In genomic region chr1:245835386-245835785, GRCh38 we compare ENCODE assay signal across 19 cellular contexts.
DNase-seq lines count a peak whose midpoint lies in the region; ATAC-seq and TF ChIP-seq lines count a peak whose summit lies in the region.
"Had no signal": no experiment of that assay in that cellular context is flagged by ENCODE, and none has a peak within 500 bp of the region (broad histone marks: within the 10 kb centered on the region; RNA-seq: fewer than 3 reads in every experiment).

No MANE protein-coding gene starts in this region.

- DNase-seq in cardiac muscle cell (ENCODE audit: low read depth in 1 of 2, low spot score in 1 of 2) (no peak), left ventricle myocardium superior (no peak), chondrocyte (ENCODE audit: low spot score) (no peak), inferior parietal cortex (ENCODE audit: extremely low spot score) (peak; percentile 19), NCI-H1930 (lab: John Stamatoyannopoulos, UW) (no peak)
- DNase-seq: C1 segment of cervical spinal cord; Calu3; CD4-positive, alpha-beta T cell; DMS 273 treated with DMSO at 0.1 percent for 48 hours; DMS79; EL; GDM1; HCEC 1CT; HFFc6; KBM-7 had no signal

- H3K36me3 ChIP-seq in cardiac muscle cell = no peaks in the 10 kb centered on the region

- H3K27me3 Mint-ChIP-seq in chondrocyte (ENCODE audit: low read depth) = no peaks in the 10 kb centered on the region
- H3K27me3 Mint-ChIP-seq: B cell; CD4-positive, alpha-beta T cell had no signal

- H3K36me3 Mint-ChIP-seq in chondrocyte (ENCODE audit: low read depth) = peaks cover 3% of the 10 kb centered on the region

- no peak overlapping the region for H3K4me3 Mint-ChIP-seq in chondrocyte (ENCODE audit: unreplicated experiment)
- H3K4me3 Mint-ChIP-seq: B cell; CD4-positive, alpha-beta T cell; HFFc6 had no signal

- intact Hi-C loops in left ventricle myocardium superior (cut with micrococcal nuclease) = no loop called here

- peak overlapping the region; percentile 15 for H3K27ac ChIP-seq in cardiac muscle cell
- H3K27ac ChIP-seq: 22Rv1 had no signal

- H3K27me3 ChIP-seq in cardiac muscle cell = no peaks in the 10 kb centered on the region

- no peak for TF ChIP-seq CTCF in cardiac muscle cell (IDR thresholded peaks at IDR 0.05; ENCODE audit: low read depth, low read length)
- no peak for TF ChIP-seq CTCF in chondrocyte (IDR thresholded peaks at IDR 0.05)

- ATAC-seq in left ventricle myocardium superior (no peak), HG03460 (IDR thresholded peaks at IDR 0.05; ENCODE audit: unreplicated experiment) (no peak), HG03280 (IDR thresholded peaks at IDR 0.05; ENCODE audit: unreplicated experiment) (no peak)

- H3K4me3 ChIP-seq in cardiac muscle cell = no peak overlapping the region

- H3K9me3 ChIP-seq in cardiac muscle cell (ENCODE audit: low read depth) = no peaks in the 10 kb centered on the region

- no peaks in the 10 kb centered on the region for H3K9me3 Mint-ChIP-seq in chondrocyte (ENCODE audit: low read depth)
- H3K9me3 Mint-ChIP-seq: HFFc6 had no signal

- peaks cover 44% of the 10 kb centered on the region for H3K4me1 Mint-ChIP-seq in chondrocyte (ENCODE audit: low read depth)
- H3K4me1 Mint-ChIP-seq: B cell had no signal

- peak overlapping the region; percentile 73 for H3K27ac Mint-ChIP-seq in chondrocyte (ENCODE audit: unreplicated experiment)
- H3K27ac Mint-ChIP-seq: B cell; CD4-positive, alpha-beta T cell had no signal

- H3K4me1 ChIP-seq in cardiac muscle cell (ENCODE audit: low read depth) = peaks cover 27% of the 10 kb centered on the region
